ENCODE assay signal across 18 cellular contexts in genomic region chr3:60073942-60074341, GRCh38.
"Had no signal": no experiment of that assay in that cellular context is flagged by ENCODE, and none has a peak within 500 bp of the region (broad histone marks: within the 10 kb centered on the region; RNA-seq: fewer than 3 reads in every experiment).

No MANE protein-coding gene starts in this region.

- H3K9ac ChIP-seq: SK-N-SH had no signal

- H3K36me3 ChIP-seq: esophagus muscularis mucosa, gastroesophageal sphincter, heart left ventricle, tibial artery had no signal

- H3K4me2 ChIP-seq: SK-N-SH had no signal

- ATAC-seq: gastroesophageal sphincter, heart left ventricle, left lobe of liver had no signal

- H3K4me3 ChIP-seq: esophagus muscularis mucosa, gastroesophageal sphincter, heart left ventricle, tibial artery had no signal

- H3K27me3 ChIP-seq: esophagus muscularis mucosa, gastroesophageal sphincter, heart left ventricle, tibial artery had no signal

- H3K4me1 ChIP-seq: gastroesophageal sphincter had no signal

- H3K9me3 ChIP-seq: SK-N-SH, tibial artery had no signal

- H3K27ac ChIP-seq: esophagus muscularis mucosa, gastroesophageal sphincter, heart left ventricle, tibial artery, VCaP had no signal

- DNase-seq: activated CD4-positive, CD25-positive, alpha-beta regulatory T cell treated with anti-CD3 and anti-CD28 coated beads, Interleukin-2, amount 50 U/mL, for 72 hours; activated gamma-delta T cell treated with Interleukin-2 at 50 U/mL for 16 hours; effector CD4-positive, alpha-beta T cell; heart left ventricle; kidney; occipital lobe; SHP77 treated with DMSO at 0.1 percent for 48 hours; SK-N-SH; stimulated activated CD4-positive, alpha-beta T cell treated with anti-CD3 and anti-CD28 coated beads, Interleukin-12 subunit alpha, Interleukin-12 subunit beta, amount 100 ng/mL, for 4 hours; stimulated activated CD4-positive, alpha-beta T cell treated with anti-CD3 and anti-CD28 coated beads, Interleukin-1b, Interleukin-23, amount 100 ng/mL, for 48 hours; stimulated activated CD8-positive, alpha-beta memory T cell treated with anti-CD3 and anti-CD28 coated beads, Interleukin-4, amount 100 ng/mL, for 48 hours; stimulated activated naive CD4-positive, alpha-beta T cell; substantia nigra; tibial artery had no signal
